In genomic region chr5:115124741-115125140, GRCh38 we compare ENCODE assay signal across 19 cellular contexts. TPM values are rescaled to one million over a fixed set of nuclear protein-coding genes. Genes with fewer than 3 reads are reported as not detected.
DNase-seq lines count a peak whose midpoint lies in the region.
"Had no signal": no experiment of that assay in that cellular context is flagged by ENCODE, and none has a peak within 500 bp of the region (broad histone marks: within the 10 kb centered on the region; RNA-seq: fewer than 3 reads in every experiment).

No MANE protein-coding gene starts in this region.

- DNase-seq in NCI-H748 (lab: John Stamatoyannopoulos, UW; ENCODE audit: unreplicated experiment) (peak; percentile 31), NCI-H748 treated with DMSO at 0.1 percent for 48 hours (lab: John Stamatoyannopoulos, UW) (no peak), HCEC 1CT (peak; percentile 12), NCI-H1436 (lab: John Stamatoyannopoulos, UW) (peak; percentile 5), amniotic epithelial cell (ENCODE audit: low read depth) (peak; percentile 3), cardiac septum (ENCODE audit: low spot score) (no peak), NCI-H82 (lab: John Stamatoyannopoulos, UW) (no peak)
- DNase-seq: BE2C; CD4-positive, CD25-positive, alpha-beta regulatory T cell; COR-L47; DMS 273 treated with DMSO at 0.1 percent for 48 hours; DND-41; NCI-H1105; NCI-H1694 treated with DMSO at 0.1 percent for 48 hours; NCI-H446 treated with DMSO at 0.1 percent for 48 hours; Right ventricle myocardium superior; SK-N-SH had no signal

- intact Hi-C loops in cardiac septum (cut with DNase I) = no loop called here

RNA-seq across cellular contexts. Expression of gene TRIM36, which starts 45.0 kb away (rescaled TPM):
- total RNA-seq in cardiac septum = 0.75 TPM
- total RNA-seq: CD4-positive, CD25-positive, alpha-beta regulatory T cell; G401; OCI-LY7 had no signal

Comparison
In these comparisons a context has a peak if more than half of its experiments do, and no peak if none do; other contexts are left out.
1. DNase-seq: peak in NCI-H748 (single experiment), HCEC 1CT (single experiment), NCI-H1436 (single experiment) and amniotic epithelial cell (single experiment); none in NCI-H748 treated with DMSO at 0.1 percent for 48 hours (single experiment), cardiac septum (single experiment) and NCI-H82 (single experiment).